ENCODE assay signal across 9 cellular contexts in the genomic region with DNA sequence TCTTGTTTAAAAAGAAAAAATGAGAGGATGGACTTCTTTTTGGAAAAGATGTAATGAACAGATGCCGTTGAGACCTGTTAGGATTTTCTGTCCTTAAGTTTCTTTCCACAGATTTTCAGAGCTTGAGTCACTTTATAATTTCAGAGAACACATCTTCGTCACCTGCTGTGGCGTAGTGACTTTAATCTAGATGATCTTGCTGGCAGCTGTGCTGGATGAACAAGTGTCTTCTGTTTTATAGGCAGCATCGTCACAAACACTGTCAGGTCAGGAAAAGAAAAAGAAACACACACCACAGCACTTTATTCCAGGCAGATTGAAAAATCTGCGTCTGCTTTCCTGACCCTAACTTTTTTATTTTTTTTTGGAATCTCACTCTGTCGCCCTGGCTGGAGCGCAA. TPM values are rescaled to one million over a fixed set of nuclear protein-coding genes. Genes with fewer than 3 reads are reported as not detected.
"Had no signal": no experiment of that assay in that cellular context is flagged by ENCODE, and none has a peak within 500 bp of the region (broad histone marks: within the 10 kb centered on the region; RNA-seq: fewer than 3 reads in every experiment).

No MANE protein-coding gene starts in this region.

- H3K27ac Mint-ChIP-seq: HFFc6 had no signal

- H3K36me3 ChIP-seq: HAP-1 had no signal

- H3K27ac ChIP-seq: GM23248 had no signal

- H3K4me3 Mint-ChIP-seq: HFFc6 had no signal

- ATAC-seq: HCT116, HepG2, K562 had no signal

- H3K4me3 ChIP-seq: GM23248, HAP-1, K562 had no signal

- H3K9me3 ChIP-seq: HAP-1 had no signal

- DNase-seq: GM23248, GOT3, H7, HFFc6, KG1 had no signal

RNA-seq across cellular contexts. Expression of gene GCNT2, which starts 35.7 kb away (rescaled TPM):
- total RNA-seq: GM23248 had no signal
- polyA plus RNA-seq: GM23248 had no signal
